In the genomic region with DNA sequence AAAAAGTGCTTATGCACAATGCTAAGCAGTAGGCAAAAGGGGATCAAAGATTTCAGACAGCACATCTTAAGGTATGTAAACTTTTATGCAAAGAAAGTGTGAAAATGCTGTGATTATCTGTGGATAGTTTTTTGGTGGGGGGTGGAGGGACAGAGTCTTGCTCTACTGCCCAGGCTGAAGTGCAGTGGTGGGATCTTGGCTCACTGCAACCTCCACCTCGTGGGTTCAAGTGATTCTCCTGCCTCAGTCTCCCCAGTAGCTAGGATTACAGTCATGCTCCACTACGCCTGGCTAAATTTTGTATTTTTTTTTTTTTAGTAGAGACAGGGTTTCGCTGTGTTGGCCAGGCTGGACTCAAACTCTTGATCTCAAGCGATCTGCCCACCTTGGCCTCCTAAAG, we compare ENCODE assay signal across 1 cellular context. TPM values are rescaled to one million over a fixed set of nuclear protein-coding genes. Genes with fewer than 3 reads are reported as not detected.
"Had no signal": no experiment of that assay in that cellular context is flagged by ENCODE, and none has a peak within 500 bp of the region (broad histone marks: within the 10 kb centered on the region; RNA-seq: fewer than 3 reads in every experiment).

No MANE protein-coding gene starts in this region.

RNA-seq across cellular contexts. Expression of gene XRCC4, which starts 10.0 kb away (rescaled TPM):
- total RNA-seq: ascending aorta had no signal
